In the genomic region with DNA sequence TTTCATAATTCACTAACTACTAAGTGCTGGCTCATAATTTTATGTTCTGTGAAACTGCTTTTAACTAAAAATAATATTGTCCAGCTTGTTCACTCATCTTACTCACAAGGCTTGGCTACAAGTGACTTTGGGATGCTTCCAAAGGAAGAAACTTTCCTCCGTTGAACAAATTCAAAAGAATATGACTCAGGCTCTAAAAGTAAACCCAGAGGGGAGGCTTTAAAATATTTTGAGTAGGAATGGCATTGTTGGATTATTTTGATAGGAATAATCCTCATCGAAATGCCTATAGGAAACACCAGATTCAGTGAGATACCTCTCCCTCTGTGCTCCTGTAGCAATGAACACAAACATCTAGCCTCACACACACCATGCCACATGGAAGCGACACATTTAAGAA, we compare ENCODE assay signal across 16 cellular contexts. TPM values are rescaled to one million over a fixed set of nuclear protein-coding genes. Genes with fewer than 3 reads are reported as not detected.
DNase-seq lines count a peak whose midpoint lies in the region; ATAC-seq and TF ChIP-seq lines count a peak whose summit lies in the region.
"Had no signal": no experiment of that assay in that cellular context is flagged by ENCODE, and none has a peak within 500 bp of the region (broad histone marks: within the 10 kb centered on the region; RNA-seq: fewer than 3 reads in every experiment).

No MANE protein-coding gene starts in this region.

- DNase-seq in GM23338 (ENCODE audit: low spot score) (no peak), adipocyte (ENCODE audit: low read depth) (peak; percentile 63), fibroblast of the conjunctiva (ENCODE audit: low read depth) (peak; percentile 33), superior temporal gyrus (ENCODE audit: extremely low spot score) (peak; percentile 59), colonic mucosa (no peak), NCI-H526 treated with DMSO at 0.1 percent for 48 hours (lab: John Stamatoyannopoulos, UW) (no peak), lower leg skin (ENCODE audit: low spot score in 2 of 2) (no peak)
- DNase-seq in activated CD8-positive, alpha-beta T cell treated with anti-CD3 and anti-CD28 coated beads, Interleukin-2, amount 10 ng/mL, durations not matched to agents 7 days and 5 days, result no peak
- DNase-seq: left ventricle myocardium superior, NCI-H146, OCI-M1 had no signal

- POLR2A ChIA-PET in activated CD8-positive, alpha-beta T cell treated with anti-CD3 and anti-CD28 coated beads, Interleukin-2, amount 10 ng/mL, durations not matched to agents 7 days and 5 days (lab: Charles Lee), result no interaction called here

- H3K79me2 ChIP-seq in GM23338 (replicated peaks; ENCODE audit: insufficient read depth), result no peaks in the 10 kb centered on the region

- H3K27me3 ChIP-seq in GM23338 (ENCODE audit: insufficient read depth) (no peaks in the 10 kb centered on the region), adipocyte (replicated peaks; ENCODE audit: control insufficient read depth, insufficient read depth, low read length) (no peaks in the 10 kb centered on the region), colonic mucosa (no peaks in the 10 kb centered on the region)
- H3K27me3 ChIP-seq: cardiac muscle cell, right atrium auricular region had no signal

- H3K9ac ChIP-seq in adipocyte (ENCODE audit: low read length) (peak overlapping the region; percentile 39), colonic mucosa (ENCODE audit: low read depth in 2 of 2, low read length in 2 of 2) (no peak overlapping the region)

- peaks cover 10% of the 10 kb centered on the region for H3K4me1 Mint-ChIP-seq in GM23338
- no peaks in the 10 kb centered on the region for H3K4me1 Mint-ChIP-seq in activated CD8-positive, alpha-beta T cell treated with anti-CD3 and anti-CD28 coated beads, Interleukin-2, amount 10 ng/mL, durations not matched to agents 7 days and 5 days (ENCODE audit: low read depth)
- H3K4me1 Mint-ChIP-seq: nephron; stimulated activated effector memory CD8-positive, alpha-beta T cell treated with anti-CD3 and anti-CD28 coated beads, Interleukin-12 subunit alpha, Interleukin-12 subunit beta, amount 100 ng/mL, for 72 hours had no signal

- no peak for TF ChIP-seq POLR2A in lower leg skin (IDR thresholded peaks at IDR 0.05)

- no peak for ATAC-seq in GM23338
- ATAC-seq in activated CD8-positive, alpha-beta T cell treated with anti-CD3 and anti-CD28 coated beads, Interleukin-2, amount 10 ng/mL, durations not matched to agents 7 days and 5 days, result no peak
- ATAC-seq: left ventricle myocardium superior; stimulated activated effector memory CD8-positive, alpha-beta T cell treated with anti-CD3 and anti-CD28 coated beads, Interleukin-12 subunit alpha, Interleukin-12 subunit beta, amount 100 ng/mL, for 72 hours had no signal

- H3K4me1 ChIP-seq in GM23338 (ENCODE audit: insufficient read depth) (0 out of 2 replicates have a peak, but pooled peaks cover 7% of the 10 kb centered on the region), adipocyte (ENCODE audit: control insufficient read depth, insufficient read depth, low read length) (peaks cover 15% of the 10 kb centered on the region), colonic mucosa (no peaks in the 10 kb centered on the region)
- H3K4me1 ChIP-seq: right atrium auricular region had no signal

- no peaks in the 10 kb centered on the region for H3K9me2 ChIP-seq in GM23338 (ENCODE audit: insufficient read depth)

- H4K20me1 ChIP-seq in GM23338 (replicated peaks; ENCODE audit: insufficient read depth), result no peaks in the 10 kb centered on the region

- WGBS in lower leg skin, 2 donors, result 44 to 49% methylated on average over 3 of the region's 3 CpGs

- H3K36me3 ChIP-seq in GM23338 (ENCODE audit: insufficient read depth) (no peaks in the 10 kb centered on the region), adipocyte (ENCODE audit: control insufficient read depth, insufficient read depth, low read length, severe bottlenecking) (no peaks in the 10 kb centered on the region), colonic mucosa (no peaks in the 10 kb centered on the region)
- H3K36me3 ChIP-seq: cardiac muscle cell, right atrium auricular region had no signal

- no peaks in the 10 kb centered on the region for H3F3A ChIP-seq in GM23338 (replicated peaks; ENCODE audit: low read depth)

- CTCF ChIA-PET in activated CD8-positive, alpha-beta T cell treated with anti-CD3 and anti-CD28 coated beads, Interleukin-2, amount 10 ng/mL, durations not matched to agents 7 days and 5 days (lab: Charles Lee), result no interaction called here

- H2AFZ ChIP-seq in GM23338, result peak overlapping the region; percentile 20; the same call in 1 of the 2 replicates

- no peaks in the 10 kb centered on the region for H3K36me3 Mint-ChIP-seq in GM23338 (ENCODE audit: low read depth)
- H3K36me3 Mint-ChIP-seq in activated CD8-positive, alpha-beta T cell treated with anti-CD3 and anti-CD28 coated beads, Interleukin-2, amount 10 ng/mL, durations not matched to agents 7 days and 5 days (ENCODE audit: low read depth), result no peaks in the 10 kb centered on the region
- H3K36me3 Mint-ChIP-seq: stimulated activated effector memory CD8-positive, alpha-beta T cell treated with anti-CD3 and anti-CD28 coated beads, Interleukin-12 subunit alpha, Interleukin-12 subunit beta, amount 100 ng/mL, for 72 hours had no signal

- TF ChIP-seq CTCF in GM23338 (conservative IDR thresholded peaks at IDR 0.05; ENCODE audit: low read depth in 2 of 2), result no peak
- no peak for TF ChIP-seq CTCF in colonic mucosa (IDR thresholded peaks at IDR 0.05)
- no peak for TF ChIP-seq CTCF in lower leg skin (IDR thresholded peaks at IDR 0.05)

- intact Hi-C loops in colonic mucosa (cut with DNase I) (no loop called here), lower leg skin (cut with DNase I; ENCODE audit: low total_unique reads) (no loop called here)

- no peak overlapping the region for H3K27ac ChIP-seq in GM23338 (ENCODE audit: low read depth)
- no peak overlapping the region for H3K27ac ChIP-seq in colonic mucosa
- H3K27ac ChIP-seq: cardiac muscle cell, right atrium auricular region, VCaP had no signal

- H3K9me3 ChIP-seq in adipocyte (ENCODE audit: control insufficient read depth, low read length), result no peaks in the 10 kb centered on the region
- H3K9me3 ChIP-seq in colonic mucosa, result no peaks in the 10 kb centered on the region
- H3K9me3 ChIP-seq: right atrium auricular region had no signal

- H3K4me3 ChIP-seq in GM23338 (no peak overlapping the region), adipocyte (ENCODE audit: low read length) (peak overlapping the region; percentile 49), colonic mucosa (no peak overlapping the region), lower leg skin (ENCODE audit: low read depth, poor library complexity, severe bottlenecking) (no peak overlapping the region)
- H3K4me3 ChIP-seq: cardiac muscle cell, right atrium auricular region had no signal

- no peak overlapping the region for H3K27ac Mint-ChIP-seq in GM23338
- H3K27ac Mint-ChIP-seq in activated CD8-positive, alpha-beta T cell treated with anti-CD3 and anti-CD28 coated beads, Interleukin-2, amount 10 ng/mL, durations not matched to agents 7 days and 5 days, result no peak overlapping the region
- H3K27ac Mint-ChIP-seq: nephron; stimulated activated effector memory CD8-positive, alpha-beta T cell treated with anti-CD3 and anti-CD28 coated beads, Interleukin-12 subunit alpha, Interleukin-12 subunit beta, amount 100 ng/mL, for 72 hours had no signal

- no peak overlapping the region for H3K4me3 Mint-ChIP-seq in GM23338
- no peak overlapping the region for H3K4me3 Mint-ChIP-seq in activated CD8-positive, alpha-beta T cell treated with anti-CD3 and anti-CD28 coated beads, Interleukin-2, amount 10 ng/mL, durations not matched to agents 7 days and 5 days
- H3K4me3 Mint-ChIP-seq: nephron; stimulated activated effector memory CD8-positive, alpha-beta T cell treated with anti-CD3 and anti-CD28 coated beads, Interleukin-12 subunit alpha, Interleukin-12 subunit beta, amount 100 ng/mL, for 72 hours had no signal

- no peaks in the 10 kb centered on the region for H3K9me3 Mint-ChIP-seq in GM23338
- no peaks in the 10 kb centered on the region for H3K9me3 Mint-ChIP-seq in activated CD8-positive, alpha-beta T cell treated with anti-CD3 and anti-CD28 coated beads, Interleukin-2, amount 10 ng/mL, durations not matched to agents 7 days and 5 days (ENCODE audit: insufficient read depth)
- H3K9me3 Mint-ChIP-seq: nephron; stimulated activated effector memory CD8-positive, alpha-beta T cell treated with anti-CD3 and anti-CD28 coated beads, Interleukin-12 subunit alpha, Interleukin-12 subunit beta, amount 100 ng/mL, for 72 hours had no signal

- H3K4me2 ChIP-seq in GM23338, result no peak overlapping the region

- H3K27me3 Mint-ChIP-seq in GM23338 (ENCODE audit: insufficient read depth, low read depth, poor library complexity), result no peaks in the 10 kb centered on the region
- peaks cover 17% of the 10 kb centered on the region for H3K27me3 Mint-ChIP-seq in activated CD8-positive, alpha-beta T cell treated with anti-CD3 and anti-CD28 coated beads, Interleukin-2, amount 10 ng/mL, durations not matched to agents 7 days and 5 days (ENCODE audit: low read depth)

TF ChIP-seq in GM23338, 12 proteins besides CTCF, POLR2A, EP300 and RAD21 (continues in another document):
- TF ChIP-seq CREB1 (CRISPR knock-in tag; IDR thresholded peaks at IDR 0.05; ENCODE audit: low read depth) (no peak), JUNB (IDR thresholded peaks at IDR 0.05; ENCODE audit: unreplicated experiment) (no peak), EZH2 (IDR thresholded peaks at IDR 0.05; ENCODE audit: low read depth, unreplicated experiment) (no peak), NANOG (IDR thresholded peaks at IDR 0.05; ENCODE audit: borderline replicate concordance) (no peak), ZNF331 (CRISPR knock-in tag; IDR thresholded peaks at IDR 0.05; ENCODE audit: low read depth) (no peak), POLR2AphosphoS5 (IDR thresholded peaks at IDR 0.05; ENCODE audit: low read depth) (no peak), ZNF114 (CRISPR knock-in tag; IDR thresholded peaks at IDR 0.05) (no peak), STAT1 (IDR thresholded peaks at IDR 0.05; ENCODE audit: unreplicated experiment) (no peak)
- TF ChIP-seq, protein P1, sequence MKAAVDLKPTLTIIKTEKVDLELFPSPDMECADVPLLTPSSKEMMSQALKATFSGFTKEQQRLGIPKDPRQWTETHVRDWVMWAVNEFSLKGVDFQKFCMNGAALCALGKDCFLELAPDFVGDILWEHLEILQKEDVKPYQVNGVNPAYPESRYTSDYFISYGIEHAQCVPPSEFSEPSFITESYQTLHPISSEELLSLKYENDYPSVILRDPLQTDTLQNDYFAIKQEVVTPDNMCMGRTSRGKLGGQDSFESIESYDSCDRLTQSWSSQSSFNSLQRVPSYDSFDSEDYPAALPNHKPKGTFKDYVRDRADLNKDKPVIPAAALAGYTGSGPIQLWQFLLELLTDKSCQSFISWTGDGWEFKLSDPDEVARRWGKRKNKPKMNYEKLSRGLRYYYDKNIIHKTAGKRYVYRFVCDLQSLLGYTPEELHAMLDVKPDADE (IDR thresholded peaks at IDR 0.05), result no peak

RNA-seq across cellular contexts. Expression of a gene that starts 25.2 kb away (rescaled TPM):
- 39.7 and 41.2 TPM in 2 replicates for total RNA-seq in GM23338 (2014; rRNA removed; shearing (Covaris generic))
- 37.0 and 45.0 TPM in 2 replicates for polyA plus RNA-seq in GM23338 (2016; fragmentation: Nextera tagmentation; extraction: Ambion mirVana)
- 10 to 100 TPM; 69.5 to 82.8 TPM for total RNA-seq in colonic mucosa
- 10 to 100 TPM; 89.1 to 96.3 TPM for total RNA-seq in activated CD8-positive, alpha-beta T cell treated with anti-CD3 and anti-CD28 coated beads, Interleukin-2, amount 10 ng/mL, durations not matched to agents 7 days and 5 days
- total RNA-seq in lower leg skin, result 10 to 100 TPM; 22.9 to 68.3 (median 26.2) TPM

Comparison
In these comparisons a context has a peak if more than half of its experiments do, and no peak if none do; other contexts are left out.
1. DNase-seq: peak in adipocyte (single experiment), fibroblast of the conjunctiva (single experiment) and superior temporal gyrus (single experiment); none in GM23338 (single experiment), colonic mucosa (single experiment), NCI-H526 treated with DMSO at 0.1 percent for 48 hours (single experiment), activated CD8-positive, alpha-beta T cell treated with anti-CD3 and anti-CD28 coated beads, Interleukin-2, amount 10 ng/mL, durations not matched to agents 7 days and 5 days (single experiment) and lower leg skin (0 of 2).